Comparison of ENCODE assay signal across 8 cellular contexts in genomic region chr2:113626616-113627330, GRCh38. TPM values are rescaled to one million over a fixed set of nuclear protein-coding genes. Genes with fewer than 3 reads are reported as not detected.
DNase-seq lines count a peak whose midpoint lies in the region; ATAC-seq, FAIRE-seq and TF ChIP-seq lines count a peak whose summit lies in the region.
"Not testable (repeated sequence)": the region's sequence is repeated elsewhere in the genome, so short reads cannot be mapped to it uniquely, and the experiment has no call there.

Gene RABL2A (plus strand): TSS chr2:113627266. CDS start chr2:113628607, 1,341 bp downstream.

- DNase-seq in Caco-2 (peak; percentile 81 to 95), astrocyte (ENCODE audit: low read depth) (peak; percentile 44), cardiac muscle cell (ENCODE audit: low read depth in 1 of 2, low spot score in 1 of 2) (peak; percentile 81 to 82), neuronal stem cell (ENCODE audit: low spot score) (peak; percentile 64)
- peak; percentile 87 for DNase-seq in T-helper 2 cell treated with Interferon-gamma antibody and Interleukin-4, amounts not matched to agents 5 μg/mL and 100 μg/mL, for 36 hours (ENCODE audit: low spot score)
- peak; percentile 75 to 77 for DNase-seq in stimulated activated CD8-positive, alpha-beta memory T cell treated with anti-CD3 and anti-CD28 coated beads, Interleukin-7, amount 100 ng/mL, for 1 hour (ENCODE audit: low read depth in 2 of 2)

- H2AFZ ChIP-seq in astrocyte (ENCODE audit: low read depth, low read length) = peak within 1 kb of the TSS; percentile 52
- H2AFZ ChIP-seq in neuronal stem cell (ENCODE audit: low read length) = peak within 1 kb of the TSS; percentile 76

- H3K4me3 Mint-ChIP-seq in Caco-2 (ENCODE audit: unreplicated experiment) = peak within 1 kb of the TSS; percentile 92
- H3K4me3 Mint-ChIP-seq in T-helper 2 cell treated with Interferon-gamma antibody and Interleukin-4, amounts not matched to agents 5 μg/mL and 100 μg/mL, for 36 hours = peak within 1 kb of the TSS; percentile 91
- peak within 1 kb of the TSS; percentile 94 for H3K4me3 Mint-ChIP-seq in astrocyte (ENCODE audit: unreplicated experiment)

- H3K4me1 ChIP-seq in Caco-2; astrocyte (ENCODE audit: insufficient read depth, low read length); cardiac muscle cell (ENCODE audit: low read depth); neuronal stem cell (ENCODE audit: control insufficient read depth in 2 of 2, insufficient read depth in 1 of 2, low read depth in 1 of 2, low read length in 2 of 2): not testable (repeated sequence)

- peak; percentile 90 for ATAC-seq in GM21447 (IDR thresholded peaks at IDR 0.05; ENCODE audit: unreplicated experiment)
- peak; percentile 94 for ATAC-seq in HG03521 (IDR thresholded peaks at IDR 0.05; ENCODE audit: unreplicated experiment)

- not testable (repeated sequence) for FAIRE-seq in astrocyte (lab: Jason Lieb, UNC)

- H2BK15ac ChIP-seq in neuronal stem cell (ENCODE audit: low read length) = not testable (repeated sequence)

- not testable (repeated sequence) for H3K27ac Mint-ChIP-seq in Caco-2 (ENCODE audit: unreplicated experiment)
- H3K27ac Mint-ChIP-seq in T-helper 2 cell treated with Interferon-gamma antibody and Interleukin-4, amounts not matched to agents 5 μg/mL and 100 μg/mL, for 36 hours = peak within 1 kb of the TSS; percentile 84
- H3K27ac Mint-ChIP-seq in astrocyte (ENCODE audit: unreplicated experiment) = peak within 1 kb of the TSS; percentile 83

- H3K27me3 Mint-ChIP-seq in Caco-2 (ENCODE audit: insufficient read depth, unreplicated experiment); T-helper 2 cell treated with Interferon-gamma antibody and Interleukin-4, amounts not matched to agents 5 μg/mL and 100 μg/mL, for 36 hours (ENCODE audit: low read depth); astrocyte (ENCODE audit: low read depth, unreplicated experiment): not testable (repeated sequence)

- peaks cover 11% of the 10 kb centered on the region for H3K4me1 Mint-ChIP-seq in Caco-2 (ENCODE audit: low read depth, unreplicated experiment)
- not testable (repeated sequence) for H3K4me1 Mint-ChIP-seq in T-helper 2 cell treated with Interferon-gamma antibody and Interleukin-4, amounts not matched to agents 5 μg/mL and 100 μg/mL, for 36 hours (ENCODE audit: low read depth); astrocyte (ENCODE audit: low read depth, unreplicated experiment)

- not testable (repeated sequence) for H3K27me3 ChIP-seq in Caco-2 (replicated peaks; ENCODE audit: control insufficient read depth, insufficient read depth, low read length); astrocyte (ENCODE audit: insufficient read depth, low read length); cardiac muscle cell; neuronal stem cell (ENCODE audit: control insufficient read depth in 3 of 3, insufficient read depth in 3 of 3, low read depth in 1 of 3, low read length in 3 of 3)

- H2BK120ac ChIP-seq in neuronal stem cell (ENCODE audit: low read depth, low read length) = not testable (repeated sequence)

- not testable (repeated sequence) for H3K79me2 ChIP-seq in astrocyte (ENCODE audit: insufficient read depth, low read length)

- not testable (repeated sequence) for H3K9me3 Mint-ChIP-seq in Caco-2 (ENCODE audit: unreplicated experiment); T-helper 2 cell treated with Interferon-gamma antibody and Interleukin-4, amounts not matched to agents 5 μg/mL and 100 μg/mL, for 36 hours; astrocyte (ENCODE audit: unreplicated experiment)

- not testable (repeated sequence) for H3K23ac ChIP-seq in neuronal stem cell (ENCODE audit: low read depth, low read length, poor library complexity)

- CTCF ChIA-PET in Caco-2 (lab: Charles Lee) = not testable (repeated sequence)

- H3K4me2 ChIP-seq in astrocyte (ENCODE audit: low read length) (peak within 1 kb of the TSS; percentile 82), neuronal stem cell (ENCODE audit: insufficient read depth, low read length, poor library complexity, severe bottlenecking) (peak within 1 kb of the TSS; percentile 45)

- no CpG with 5 or more reads among the region's 51 CpGs for WGBS in neuronal stem cell (ENCODE audit: extremely low coverage in 2 of 2, insufficient read length in 2 of 2, insufficient replicate concordance in 1 of 2), 2 donors

- not testable (repeated sequence) for H3K14ac ChIP-seq in neuronal stem cell (ENCODE audit: low read length)

- not testable (repeated sequence) for H2BK12ac ChIP-seq in neuronal stem cell (ENCODE audit: low read length)

- H3K79me1 ChIP-seq in neuronal stem cell (ENCODE audit: low read depth, low read length) = not testable (repeated sequence)

- TF ChIP-seq CTCF in Caco-2 (IDR thresholded peaks at IDR 0.05; ENCODE audit: insufficient read depth in 1 of 2, low read depth in 1 of 2, low read length in 1 of 2, severe bottlenecking in 1 of 2, unreplicated experiment in 1 of 2); astrocyte (IDR thresholded peaks at IDR 0.05; ENCODE audit: insufficient read depth, low read depth, low read length); cardiac muscle cell (IDR thresholded peaks at IDR 0.05; ENCODE audit: low read depth, low read length): not testable (repeated sequence)

- not testable (repeated sequence) for H2BK5ac ChIP-seq in neuronal stem cell (ENCODE audit: low read length)

- not testable (repeated sequence) for H3K27ac ChIP-seq in astrocyte (ENCODE audit: low read depth, low read length); cardiac muscle cell; neuronal stem cell (replicated peaks; ENCODE audit: low read length)

- not testable (repeated sequence) for H3K36me3 ChIP-seq in Caco-2 (ENCODE audit: control insufficient read depth, insufficient read depth, low read length); astrocyte (ENCODE audit: insufficient read depth, low read length); cardiac muscle cell; neuronal stem cell (replicated peaks in 1 of 2; ENCODE audit: control insufficient read depth in 2 of 2, insufficient read depth in 2 of 2, low read length in 2 of 2)

- intact Hi-C loops in Caco-2 (cut with micrococcal nuclease; ENCODE audit: unreplicated experiment) = not testable (repeated sequence)

- TSS peak; percentile 77 for BruUV-seq in Caco-2 (replicated peaks; lab: Mats Ljungman, UMichigan)

- peak within 1 kb of the TSS; percentile 74 for H3K9ac ChIP-seq in astrocyte (ENCODE audit: low read length)
- not testable (repeated sequence) for H3K9ac ChIP-seq in neuronal stem cell (ENCODE audit: low read depth, low read length, poor library complexity)

- H4K91ac ChIP-seq in neuronal stem cell (ENCODE audit: low read depth, low read length, poor library complexity) = not testable (repeated sequence)

- POLR2A ChIA-PET in Caco-2 (lab: Charles Lee) = not testable (repeated sequence)

- not testable (repeated sequence) for H3K18ac ChIP-seq in neuronal stem cell (ENCODE audit: low read length)

- H4K20me1 ChIP-seq in astrocyte (ENCODE audit: insufficient read depth, low read length) = not testable (repeated sequence)

- H3K9me3 ChIP-seq in Caco-2; astrocyte (ENCODE audit: insufficient read depth, low read depth, low read length); cardiac muscle cell (ENCODE audit: low read depth); neuronal stem cell (replicated peaks in 1 of 2; ENCODE audit: control insufficient read depth in 2 of 2, insufficient read depth in 1 of 2, low read depth in 1 of 2, low read length in 2 of 2): not testable (repeated sequence)

- H4K8ac ChIP-seq in neuronal stem cell (ENCODE audit: low read depth, low read length) = not testable (repeated sequence)

- H3K4me3 ChIP-seq in Caco-2 (ENCODE audit: low read depth, low read length) (peak within 1 kb of the TSS; percentile 52), astrocyte (ENCODE audit: insufficient read depth, low read depth, low read length) (peak within 1 kb of the TSS; percentile 61), cardiac muscle cell (peak within 1 kb of the TSS; percentile 42), neuronal stem cell (ENCODE audit: low read length in 2 of 2) (peak within 1 kb of the TSS; percentile 55 to 79)

- H3K4ac ChIP-seq in neuronal stem cell (ENCODE audit: low read length) = not testable (repeated sequence)

- not testable (repeated sequence) for H2AK5ac ChIP-seq in neuronal stem cell (ENCODE audit: low read depth, low read length)

- not testable (repeated sequence) for H3K36me3 Mint-ChIP-seq in Caco-2 (ENCODE audit: insufficient read depth, unreplicated experiment); T-helper 2 cell treated with Interferon-gamma antibody and Interleukin-4, amounts not matched to agents 5 μg/mL and 100 μg/mL, for 36 hours (ENCODE audit: low read depth); astrocyte (ENCODE audit: low read depth, unreplicated experiment)

RNA-seq across cellular contexts. Expression of gene RABL2A, which starts in this region (rescaled TPM):
- 15.2 and 16.6 TPM in 2 replicates for total RNA-seq in Caco-2 (2022)
- 13.0 and 14.1 TPM in 2 replicates for total RNA-seq in astrocyte
- 20.9 and 25.7 TPM in 2 replicates for total RNA-seq in cardiac muscle cell
- 31.7 and 33.6 TPM in 2 replicates for polyA plus RNA-seq in cardiac muscle cell
- 25.1 TPM for polyA plus RNA-seq in neuronal stem cell (2013, experiment 1 of 2)
- 23.4 TPM for polyA plus RNA-seq in neuronal stem cell (2013, experiment 2 of 2)
